Comparison of ENCODE assay signal across 23 cellular contexts in the genomic region with DNA sequence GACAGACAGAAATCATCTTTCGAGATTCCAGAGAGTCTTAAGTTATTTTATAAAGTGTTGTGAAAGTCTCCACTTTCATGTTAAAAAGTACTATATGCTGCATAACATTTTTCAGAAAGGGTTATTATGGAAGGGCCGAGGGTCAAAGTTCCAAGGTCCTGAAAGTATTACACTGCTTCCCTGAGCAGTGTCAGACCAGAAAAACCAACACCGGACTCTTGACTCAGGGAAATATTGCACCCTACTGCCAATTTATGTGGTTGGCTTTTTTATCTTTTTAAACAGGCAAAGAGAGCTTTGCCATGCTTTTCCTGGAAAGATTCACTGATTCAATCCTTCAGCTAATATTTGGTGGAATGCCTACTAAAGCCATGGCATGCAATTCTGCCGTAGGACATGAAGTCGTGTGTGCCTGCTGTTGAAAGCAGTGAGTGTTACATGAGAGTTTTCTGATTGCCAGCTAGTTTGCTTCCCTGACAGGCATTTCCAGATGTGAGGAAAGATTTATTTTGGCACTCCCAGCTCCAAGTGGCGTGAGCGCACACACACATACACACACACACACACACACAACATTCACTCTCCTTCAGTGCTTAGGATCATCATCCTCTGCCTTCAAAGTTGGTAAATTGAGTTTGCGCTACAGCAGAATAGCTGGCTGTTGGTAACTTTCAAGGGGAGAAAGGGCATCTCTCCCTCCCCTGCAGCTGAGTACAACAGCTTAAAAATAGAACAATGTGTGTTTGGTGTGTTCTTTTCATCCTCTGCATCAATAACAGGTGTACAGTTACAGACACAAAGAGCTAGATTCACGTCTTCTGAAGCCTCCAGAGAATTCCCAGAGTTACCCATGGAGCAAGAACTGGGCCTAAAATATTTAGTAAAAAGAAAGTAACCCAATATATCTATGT. TPM values are rescaled to one million over a fixed set of nuclear protein-coding genes. Genes with fewer than 3 reads are reported as not detected.
A peak's percentile ranks its signal among the peaks of the same experiment; 100 is the strongest.
DNase-seq lines count a peak whose midpoint lies in the region; ATAC-seq and TF ChIP-seq lines count a peak whose summit lies in the region.
"Had no signal": no experiment of that assay in that cellular context is flagged by ENCODE, and none has a peak within 500 bp of the region (broad histone marks: within the 10 kb centered on the region; RNA-seq: fewer than 3 reads in every experiment).

No MANE protein-coding gene starts in this region.

- DNase-seq in Caco-2 (no peak), caudate nucleus (lab: John Stamatoyannopoulos, UW) (peak in 1 of 61 donors; percentile 11), left ventricle myocardium superior (no peak), osteocyte (ENCODE audit: extremely low spot score, unreplicated experiment) (no peak), DMS114 treated with DMSO at 0.1 percent for 48 hours (lab: John Stamatoyannopoulos, UW; ENCODE audit: unreplicated experiment) (no peak), NCI-H1092 treated with DMSO at 0.1 percent for 48 hours (lab: John Stamatoyannopoulos, UW) (no peak)
- no peak for DNase-seq in activated CD4-positive, alpha-beta T cell treated with anti-CD3 and anti-CD28 coated beads for 48 hours
- DNase-seq: activated CD4-positive, CD25-positive, alpha-beta regulatory T cell treated with anti-CD3 and anti-CD28 coated beads, Interleukin-2, amount 50 U/mL, for 72 hours; activated CD8-positive, alpha-beta memory T cell treated with anti-CD3 and anti-CD28 coated beads for 24 hours; activated naive CD4-positive, alpha-beta T cell treated with anti-CD3 and anti-CD28 coated beads, Interleukin-2, amount 50 U/mL, for 16 hours; activated T-cell treated with anti-CD3 and anti-CD28 coated beads, Interleukin-2, amount 50 U/mL, for 48 hours; H7; immature natural killer cell; mammary epithelial cell; MM.1S; naive thymus-derived CD8-positive, alpha-beta T cell; NCI-H187 treated with DMSO at 0.1 percent for 48 hours; NCI-H524; spleen; stimulated activated CD4-positive, alpha-beta T cell treated with anti-CD3 and anti-CD28 coated beads, Interleukin-4, amount 100 ng/mL, for 4 hours had no signal

- ATAC-seq in left ventricle myocardium superior (peak; percentile 80), GM18517 (IDR thresholded peaks at IDR 0.05; ENCODE audit: unreplicated experiment) (no peak)
- ATAC-seq: GM12878; naive thymus-derived CD8-positive, alpha-beta T cell had no signal

- CTCF ChIA-PET in Caco-2 (lab: Charles Lee) = interaction anchor here (0.6 to 1.3 kb wide), 2 partner anchors 14 to 435 kb away, joined by 3 read pairs; no protein-coding TSS in a partner anchor

- H3K27ac Mint-ChIP-seq in Caco-2 (ENCODE audit: unreplicated experiment) = peak overlapping the region; percentile 70
- peak overlapping the region; percentile 20 for H3K27ac Mint-ChIP-seq in osteocyte (ENCODE audit: unreplicated experiment)
- H3K27ac Mint-ChIP-seq: IgD-negative memory B cell; immature natural killer cell; naive thymus-derived CD8-positive, alpha-beta T cell had no signal

- H3K4me1 Mint-ChIP-seq in Caco-2 (ENCODE audit: low read depth, unreplicated experiment) = peaks cover 35% of the 10 kb centered on the region
- peaks cover 4% of the 10 kb centered on the region for H3K4me1 Mint-ChIP-seq in osteocyte (ENCODE audit: unreplicated experiment)
- H3K4me1 Mint-ChIP-seq: IgD-negative memory B cell; immature natural killer cell; naive thymus-derived CD8-positive, alpha-beta T cell had no signal

- intact Hi-C loops in Caco-2 (cut with micrococcal nuclease; ENCODE audit: unreplicated experiment) = loop anchor here (1.0 kb wide), 1 partner anchor 8 kb away; no protein-coding TSS in a partner anchor
- intact Hi-C loops in left ventricle myocardium superior (cut with micrococcal nuclease) = no loop called here

- POLR2A ChIA-PET in Caco-2 (lab: Charles Lee) = interaction anchor here (0.8 kb wide), 1 partner anchor 14 kb away, joined by 4 read pairs; no protein-coding TSS in a partner anchor

- H3K36me3 ChIP-seq in Caco-2 (ENCODE audit: control insufficient read depth, insufficient read depth, low read length) = no peaks in the 10 kb centered on the region
- H3K36me3 ChIP-seq: spleen had no signal

- H3K9me3 Mint-ChIP-seq in Caco-2 (ENCODE audit: unreplicated experiment) = no peaks in the 10 kb centered on the region
- H3K9me3 Mint-ChIP-seq in osteocyte (ENCODE audit: unreplicated experiment) = no peaks in the 10 kb centered on the region
- H3K9me3 Mint-ChIP-seq: IgD-negative memory B cell; naive thymus-derived CD8-positive, alpha-beta T cell had no signal

- H3K9me3 ChIP-seq in Caco-2 = no peaks in the 10 kb centered on the region
- H3K9me3 ChIP-seq: spleen had no signal

- TF ChIP-seq CTCF in Caco-2 (IDR thresholded peaks at IDR 0.05; ENCODE audit: insufficient read depth in 1 of 2, low read depth in 1 of 2, low read length in 1 of 2, severe bottlenecking in 1 of 2, unreplicated experiment in 1 of 2) (no peak), osteocyte (IDR thresholded peaks at IDR 0.05) (no peak)

- H3K4me3 Mint-ChIP-seq in Caco-2 (ENCODE audit: unreplicated experiment) = peak overlapping the region; percentile 11
- H3K4me3 Mint-ChIP-seq in osteocyte (ENCODE audit: unreplicated experiment) = no peak overlapping the region
- H3K4me3 Mint-ChIP-seq: IgD-negative memory B cell; immature natural killer cell; naive thymus-derived CD8-positive, alpha-beta T cell had no signal

- H3K27me3 Mint-ChIP-seq in Caco-2 (ENCODE audit: insufficient read depth, unreplicated experiment) = no peaks in the 10 kb centered on the region
- peaks cover 21% of the 10 kb centered on the region for H3K27me3 Mint-ChIP-seq in osteocyte (ENCODE audit: unreplicated experiment)

- H3K4me3 ChIP-seq in Caco-2 (ENCODE audit: low read depth, low read length) = no peak overlapping the region
- H3K4me3 ChIP-seq: GM12878, spleen had no signal

- BruUV-seq in Caco-2 (replicated peaks; lab: Mats Ljungman, UMichigan) = no TSS peak

- peaks cover 88% of the 10 kb centered on the region for H3K4me1 ChIP-seq in Caco-2

- H3K27ac ChIP-seq in caudate nucleus (ENCODE audit: low read depth, low read length) = peak overlapping the region; percentile 24
- H3K27ac ChIP-seq: spleen had no signal

- H3K36me3 Mint-ChIP-seq in Caco-2 (ENCODE audit: insufficient read depth, unreplicated experiment) (peaks cover 66% of the 10 kb centered on the region), osteocyte (ENCODE audit: unreplicated experiment) (peaks cover 5% of the 10 kb centered on the region)
- H3K36me3 Mint-ChIP-seq: IgD-negative memory B cell; immature natural killer cell; naive thymus-derived CD8-positive, alpha-beta T cell had no signal

- H3K27me3 ChIP-seq in Caco-2 (replicated peaks; ENCODE audit: control insufficient read depth, insufficient read depth, low read length) = no peaks in the 10 kb centered on the region

RNA-seq across cellular contexts. Expression of gene SLC1A3, which starts 45.6 kb away (rescaled TPM):
- total RNA-seq in Caco-2 (2022) (178 and 195 TPM in 2 replicates), left ventricle myocardium superior (105 TPM), osteocyte (19.1 and 19.9 TPM in 2 replicates)
- total RNA-seq: naive thymus-derived CD8-positive, alpha-beta T cell had no signal
